In genomic region chr5:149447373-149448367, GRCh38 we compare ENCODE assay signal across 15 cellular contexts.
DNase-seq lines count a peak whose midpoint lies in the region; ATAC-seq and TF ChIP-seq lines count a peak whose summit lies in the region.
"Had no signal": no experiment of that assay in that cellular context is flagged by ENCODE, and none has a peak within 500 bp of the region (broad histone marks: within the 10 kb centered on the region; RNA-seq: fewer than 3 reads in every experiment).

No MANE protein-coding gene starts in this region.

- H3K9me3 Mint-ChIP-seq in endodermal cell, result no peaks in the 10 kb centered on the region
- no peaks in the 10 kb centered on the region for H3K9me3 Mint-ChIP-seq in type B pancreatic cell
- H3K9me3 Mint-ChIP-seq: activated naive CD8-positive, alpha-beta T cell treated with anti-CD3 and anti-CD28 coated beads, Interleukin-2, amount 10 ng/mL, durations not matched to agents 7 days and 5 days; naive thymus-derived CD4-positive, alpha-beta T cell had no signal

- intact Hi-C loops in heart left ventricle (cut with DNase I) (loop anchor here in 4 of 10 donors (2.0 to 5.0 kb wide), 3 partner anchors 40 to 113 kb away; partner anchors contain the start of gene CSNK1A1 (in 1 of the 4)), Right ventricle myocardium superior (cut with DNase I) (no loop called here)

- H3K9ac ChIP-seq in endodermal cell (ENCODE audit: extremely low read depth, low read length, poor library complexity, severe bottlenecking), result no peak overlapping the region

- no peak for ATAC-seq in heart left ventricle
- no peak for ATAC-seq in Right ventricle myocardium superior (ENCODE audit: poor library complexity)
- ATAC-seq in GM18870 (IDR thresholded peaks at IDR 0.05; ENCODE audit: unreplicated experiment), result no peak
- ATAC-seq: naive thymus-derived CD4-positive, alpha-beta T cell had no signal

- TF ChIP-seq POLR2A in heart left ventricle (IDR thresholded peaks at IDR 0.05), result no peak

- no peak for TF ChIP-seq CTCF in heart left ventricle (IDR thresholded peaks at IDR 0.05)
- TF ChIP-seq CTCF in endodermal cell (conservative IDR thresholded peaks at IDR 0.05), result no peak
- no peak for TF ChIP-seq CTCF in type B pancreatic cell (conservative IDR thresholded peaks at IDR 0.05)

- H3K27ac ChIP-seq in heart left ventricle (peak overlapping the region in 11 of 12 donors; percentile 18 to 91 (median 56)), endodermal cell (ENCODE audit: low read depth, low read length) (no peak overlapping the region)

- H3K36me3 Mint-ChIP-seq in endodermal cell (ENCODE audit: low read depth) (no peaks in the 10 kb centered on the region), type B pancreatic cell (no peaks in the 10 kb centered on the region)
- H3K36me3 Mint-ChIP-seq: activated naive CD8-positive, alpha-beta T cell treated with anti-CD3 and anti-CD28 coated beads, Interleukin-2, amount 10 ng/mL, durations not matched to agents 7 days and 5 days; naive thymus-derived CD4-positive, alpha-beta T cell had no signal

- H3K4me1 ChIP-seq in heart left ventricle, result peaks cover 15 to 84% (median 59%) of the 10 kb centered on the region in 12 donors
- peaks cover 3% of the 10 kb centered on the region for H3K4me1 ChIP-seq in endodermal cell (ENCODE audit: control insufficient read depth, insufficient read depth, low read length)

- H3K36me3 ChIP-seq in heart left ventricle (no peaks in the 10 kb centered on the region), endodermal cell (ENCODE audit: control insufficient read depth, insufficient read depth, low read length) (no peaks in the 10 kb centered on the region)

- DNase-seq in heart left ventricle (no peak), Right ventricle myocardium superior (no peak), endodermal cell (peak; percentile 49), myocyte (ENCODE audit: low read depth) (peak; percentile 34), type B pancreatic cell (ENCODE audit: extremely low spot score, unreplicated experiment) (no peak), retina (no peak), NCI-H146 (lab: John Stamatoyannopoulos, UW) (no peak)
- DNase-seq: activated CD4-positive, alpha-beta T cell treated with anti-CD3 and anti-CD28 coated beads for 1 hour; activated naive CD8-positive, alpha-beta T cell treated with anti-CD3 and anti-CD28 coated beads, Interleukin-2, amount 10 ng/mL, durations not matched to agents 7 days and 5 days; naive thymus-derived CD4-positive, alpha-beta T cell; NCI-H1105; small intestine; substantia nigra; T-helper 2 cell had no signal

- WGBS in heart left ventricle, 4 donors, result 80 to 84% (median 84%) methylated on average over 12 of the region's 12 CpGs
- WGBS in endodermal cell (ENCODE audit: insufficient coverage in 1 of 2, insufficient read length in 1 of 2), 2 experiments, result 92 to 94% methylated on average over 8 to 12 of the region's 12 CpGs

- H3K4me3 ChIP-seq in heart left ventricle (no peak overlapping the region), endodermal cell (ENCODE audit: low read length) (no peak overlapping the region)

- no peak overlapping the region for H3K27ac Mint-ChIP-seq in endodermal cell
- H3K27ac Mint-ChIP-seq in type B pancreatic cell, result peak overlapping the region; percentile 12
- H3K27ac Mint-ChIP-seq: activated naive CD8-positive, alpha-beta T cell treated with anti-CD3 and anti-CD28 coated beads, Interleukin-2, amount 10 ng/mL, durations not matched to agents 7 days and 5 days; naive thymus-derived CD4-positive, alpha-beta T cell had no signal

- H3K27me3 ChIP-seq in heart left ventricle (no peaks in the 10 kb centered on the region), endodermal cell (ENCODE audit: control insufficient read depth, insufficient read depth, low read length, poor library complexity, severe bottlenecking) (no peaks in the 10 kb centered on the region)

- H3K27me3 Mint-ChIP-seq in endodermal cell (ENCODE audit: insufficient read depth), result no peaks in the 10 kb centered on the region
- H3K27me3 Mint-ChIP-seq in type B pancreatic cell, result no peaks in the 10 kb centered on the region
- H3K27me3 Mint-ChIP-seq: activated naive CD8-positive, alpha-beta T cell treated with anti-CD3 and anti-CD28 coated beads, Interleukin-2, amount 10 ng/mL, durations not matched to agents 7 days and 5 days had no signal

- H3K4me3 Mint-ChIP-seq in endodermal cell, result no peak overlapping the region
- H3K4me3 Mint-ChIP-seq in type B pancreatic cell, result no peak overlapping the region
- H3K4me3 Mint-ChIP-seq: activated naive CD8-positive, alpha-beta T cell treated with anti-CD3 and anti-CD28 coated beads, Interleukin-2, amount 10 ng/mL, durations not matched to agents 7 days and 5 days; naive thymus-derived CD4-positive, alpha-beta T cell had no signal

- H3K9me3 ChIP-seq in heart left ventricle, result no peaks in the 10 kb centered on the region
- no peaks in the 10 kb centered on the region for H3K9me3 ChIP-seq in endodermal cell (ENCODE audit: control insufficient read depth, low read length)

- H3K4me1 Mint-ChIP-seq in endodermal cell, result peaks cover 23% of the 10 kb centered on the region
- H3K4me1 Mint-ChIP-seq in type B pancreatic cell (ENCODE audit: unreplicated experiment), result peaks cover 55% of the 10 kb centered on the region

Comparison
In these comparisons a context has a peak if more than half of its experiments do, and no peak if none do; other contexts are left out.
1. DNase-seq: peak in endodermal cell (single experiment) and myocyte (single experiment); none in heart left ventricle (0 of 5), Right ventricle myocardium superior (single experiment), type B pancreatic cell (single experiment), retina (single experiment) and NCI-H146 (single experiment).